ENCODE assay signal across 16 cellular contexts in genomic region chr7:108080094-108080656, GRCh38. TPM values are rescaled to one million over a fixed set of nuclear protein-coding genes. Genes with fewer than 3 reads are reported as not detected.
A peak's percentile ranks its signal among the peaks of the same experiment; 100 is the strongest.
DNase-seq lines count a peak whose midpoint lies in the region; ATAC-seq and TF ChIP-seq lines count a peak whose summit lies in the region.
"Had no signal": no experiment of that assay in that cellular context is flagged by ENCODE, and none has a peak within 500 bp of the region (broad histone marks: within the 10 kb centered on the region; RNA-seq: fewer than 3 reads in every experiment).

No MANE protein-coding gene starts in this region.

- H3K27me3 ChIP-seq in muscle layer of colon (ENCODE audit: control insufficient read depth in 1 of 2, insufficient read depth in 2 of 2, low read length in 2 of 2) = no peaks in the 10 kb centered on the region

- no peaks in the 10 kb centered on the region for H3K36me3 ChIP-seq in muscle layer of colon (ENCODE audit: insufficient read depth, low read length)

- no peak overlapping the region for H3K4me3 ChIP-seq in muscle layer of colon (ENCODE audit: low read depth in 1 of 2, low read length in 2 of 2)
- H3K4me3 ChIP-seq: GM23338 had no signal

- H3K36me3 Mint-ChIP-seq in brain = peaks cover 7% of the 10 kb centered on the region
- H3K36me3 Mint-ChIP-seq: immature natural killer cell had no signal

- TF ChIP-seq CTCF in brain (conservative IDR thresholded peaks at IDR 0.05) = no peak

- H3K27me3 Mint-ChIP-seq in brain = no peaks in the 10 kb centered on the region

- peaks cover 4% of the 10 kb centered on the region for H3K9me3 ChIP-seq in muscle layer of colon (ENCODE audit: low read length)

- peak overlapping the region in 3 of 5 experiments; percentile 0 to 52 (median 46) for H3K27ac Mint-ChIP-seq in brain
- H3K27ac Mint-ChIP-seq: GM23338, immature natural killer cell had no signal

- H3K4me1 Mint-ChIP-seq in brain = peaks cover 42% of the 10 kb centered on the region
- H3K4me1 Mint-ChIP-seq: immature natural killer cell had no signal

- H3K9ac ChIP-seq in muscle layer of colon (ENCODE audit: low read length) = no peak overlapping the region

- H3K4me1 ChIP-seq in muscle layer of colon (ENCODE audit: insufficient read depth, low read length) = peaks cover 22% of the 10 kb centered on the region

- DNase-seq in DMS 273 treated with DMSO at 0.1 percent for 48 hours (lab: John Stamatoyannopoulos, UW) = peak; percentile 94
- DNase-seq in NCI-H82 treated with DMSO at 0.1 percent for 48 hours (lab: John Stamatoyannopoulos, UW; ENCODE audit: unreplicated experiment) = peak; percentile 97
- DNase-seq in activated gamma-delta T cell treated with Interleukin-2 at 50 U/mL for 16 hours = no peak
- no peak for DNase-seq in stimulated activated CD4-positive, alpha-beta T cell treated with anti-CD3 and anti-CD28 coated beads, Interleukin-15, amount 100 ng/mL, for 24 hours
- no peak for DNase-seq in caudate nucleus (lab: John Stamatoyannopoulos, UW)
- DNase-seq: activated CD4-positive, alpha-beta T cell treated with anti-CD3 and anti-CD28 coated beads, Interleukin-2, amount 50 U/mL, for 48 hours; activated T-cell treated with anti-CD3 and anti-CD28 coated beads, Interleukin-2, amount 50 U/mL, for 4 hours; cerebellar nuclear complex; immature natural killer cell; stimulated activated CD4-positive, alpha-beta T cell treated with anti-CD3 and anti-CD28 coated beads, Interleukin-4, amount 100 ng/mL, for 4 hours had no signal

- no peak overlapping the region for H3K4me3 Mint-ChIP-seq in brain
- H3K4me3 Mint-ChIP-seq: activated T-cell treated with anti-CD3 and anti-CD28 coated beads, Interleukin-2, amount 50 U/mL, for 4 hours; GM23338; immature natural killer cell; neural crest cell had no signal

- H3K27ac ChIP-seq in muscle layer of colon (ENCODE audit: low read depth, low read length) = peak overlapping the region; percentile 55
- H3K27ac ChIP-seq in caudate nucleus (ENCODE audit: low read depth, low read length) = no peak overlapping the region
- H3K27ac ChIP-seq: C4-2B had no signal

- no peak for ATAC-seq in GM19395 (IDR thresholded peaks at IDR 0.05; ENCODE audit: unreplicated experiment)
- ATAC-seq: activated T-cell treated with anti-CD3 and anti-CD28 coated beads, Interleukin-2, amount 50 U/mL, for 4 hours; GM23338 had no signal

- peaks cover 6 to 7% (median 6%) of the 10 kb centered on the region in 5 experiments for H3K9me3 Mint-ChIP-seq in brain

RNA-seq across cellular contexts. Expression of gene LAMB4, which starts 50.0 kb away (rescaled TPM):
- not detected for polyA plus RNA-seq in brain (ENCODE audit: insufficient read depth, low read depth, low replicate concordance)
- polyA plus RNA-seq: GM23338, immature natural killer cell had no signal

Comparison
In these comparisons a context has a peak if more than half of its experiments do, and no peak if none do; other contexts are left out.
1. DNase-seq: peak in DMS 273 treated with DMSO at 0.1 percent for 48 hours (single experiment) and NCI-H82 treated with DMSO at 0.1 percent for 48 hours (single experiment); none in activated gamma-delta T cell treated with Interleukin-2 at 50 U/mL for 16 hours (single experiment), stimulated activated CD4-positive, alpha-beta T cell treated with anti-CD3 and anti-CD28 coated beads, Interleukin-15, amount 100 ng/mL, for 24 hours (single experiment) and caudate nucleus (0 of 61).